ENCODE assay signal across 18 cellular contexts in genomic region chr19:45764487-45764886, GRCh38. TPM values are rescaled to one million over a fixed set of nuclear protein-coding genes. Genes with fewer than 3 reads are reported as not detected.
A peak's percentile ranks its signal among the peaks of the same experiment; 100 is the strongest.
DNase-seq lines count a peak whose midpoint lies in the region; ATAC-seq and TF ChIP-seq lines count a peak whose summit lies in the region.
"Had no signal": no experiment of that assay in that cellular context is flagged by ENCODE, and none has a peak within 500 bp of the region (broad histone marks: within the 10 kb centered on the region; RNA-seq: fewer than 3 reads in every experiment).

No MANE protein-coding gene starts in this region.

- CTCF ChIA-PET in HCT116 (lab: Charles Lee): interaction anchor here (1.1 kb wide), 1 partner anchor 14 kb away, joined by 4 read pairs; no protein-coding TSS in a partner anchor

- H3K4me1 ChIP-seq in HCT116 (ENCODE audit: control insufficient read depth in 1 of 2, insufficient read depth in 2 of 2, low read length in 2 of 2): peaks cover 6 to 35% of the 10 kb centered on the region in 2 experiments; a peak in 3 of 4 replicates
- H3K4me1 ChIP-seq in thoracic aorta (ENCODE audit: control insufficient read depth in 1 of 2, low read depth in 2 of 2): peaks cover 31 to 41% of the 10 kb centered on the region in 2 donors

- POLR2A ChIA-PET in HCT116 (lab: Charles Lee): no interaction called here

- H3K36me3 ChIP-seq in HCT116 (ENCODE audit: control insufficient read depth in 1 of 2, insufficient read depth in 2 of 2, low read length in 2 of 2) (no peaks in the 10 kb centered on the region), thoracic aorta (no peaks in the 10 kb centered on the region)

- H3K4me3 Mint-ChIP-seq in nephron: peak overlapping the region; percentile 79 to 86 (median 83)
- H3K4me3 Mint-ChIP-seq in activated T-helper 17 cell treated with anti-CD3 and anti-CD28 coated beads, Interleukin-2, amount 50 U/mL, for 72 hours: no peak overlapping the region
- H3K4me3 Mint-ChIP-seq: activated naive CD8-positive, alpha-beta T cell treated with anti-CD3 and anti-CD28 coated beads for 36 hours had no signal

- no peaks in the 10 kb centered on the region for H3K27me3 ChIP-seq in HCT116 (ENCODE audit: insufficient read depth, low read length)
- no peaks in the 10 kb centered on the region for H3K27me3 ChIP-seq in thoracic aorta (replicated peaks; ENCODE audit: insufficient read depth)

- H2AFZ ChIP-seq in HCT116 (ENCODE audit: low read depth, low read length, poor library complexity, severe bottlenecking): no peak overlapping the region

- peak overlapping the region; percentile 85 to 96 (median 86) for H3K27ac Mint-ChIP-seq in nephron
- no peak overlapping the region for H3K27ac Mint-ChIP-seq in activated T-helper 17 cell treated with anti-CD3 and anti-CD28 coated beads, Interleukin-2, amount 50 U/mL, for 72 hours
- H3K27ac Mint-ChIP-seq: activated naive CD8-positive, alpha-beta T cell treated with anti-CD3 and anti-CD28 coated beads for 36 hours had no signal

- H3K4me1 Mint-ChIP-seq in nephron: peaks cover 10% of the 10 kb centered on the region
- no peaks in the 10 kb centered on the region for H3K4me1 Mint-ChIP-seq in activated T-helper 17 cell treated with anti-CD3 and anti-CD28 coated beads, Interleukin-2, amount 50 U/mL, for 72 hours

- H3K9ac ChIP-seq in HCT116 (ENCODE audit: low read length): no peak overlapping the region

- TF ChIP-seq RAD21 in HCT116 (IDR thresholded peaks at IDR 0.05; ENCODE audit: low read depth): no peak

- no peak overlapping the region for H3K4me2 ChIP-seq in HCT116 (ENCODE audit: low read length)

- no peaks in the 10 kb centered on the region for H3K79me2 ChIP-seq in HCT116 (ENCODE audit: insufficient read depth, low read length)

- no peaks in the 10 kb centered on the region for H3K36me3 Mint-ChIP-seq in nephron (ENCODE audit: low read depth)
- peaks cover 6% of the 10 kb centered on the region for H3K36me3 Mint-ChIP-seq in activated T-helper 17 cell treated with anti-CD3 and anti-CD28 coated beads, Interleukin-2, amount 50 U/mL, for 72 hours (ENCODE audit: low read depth)
- H3K36me3 Mint-ChIP-seq: activated naive CD8-positive, alpha-beta T cell treated with anti-CD3 and anti-CD28 coated beads for 36 hours had no signal

- TF ChIP-seq POLR2A in HCT116 (IDR thresholded peaks at IDR 0.05; ENCODE audit: borderline replicate concordance, extremely low read depth, insufficient read depth, insufficient read length): no peak

- RAD21 ChIA-PET in HCT116 (lab: Charles Lee; ENCODE audit: low non-redundant PET in 1 of 2, low total read pairs in 2 of 2, uncharacterized antibody in 2 of 2, unreplicated experiment in 2 of 2): no interaction called here

- ATAC-seq in HCT116 (no peak), thoracic aorta (ENCODE audit: insufficient number of reproducible peaks, low FRiP score, low read depth) (no peak), HG03045 (IDR thresholded peaks at IDR 0.05; ENCODE audit: unreplicated experiment) (no peak)
- no peak for ATAC-seq in activated T-helper 17 cell treated with anti-CD3 and anti-CD28 coated beads, Interleukin-2, amount 50 U/mL, for 72 hours (replicated peaks)

- intact Hi-C loops in HCT116 (cut with micrococcal nuclease): no loop called here

- no peaks in the 10 kb centered on the region for H3K9me3 Mint-ChIP-seq in nephron
- H3K9me3 Mint-ChIP-seq in activated T-helper 17 cell treated with anti-CD3 and anti-CD28 coated beads, Interleukin-2, amount 50 U/mL, for 72 hours: no peaks in the 10 kb centered on the region
- H3K9me3 Mint-ChIP-seq: activated naive CD8-positive, alpha-beta T cell treated with anti-CD3 and anti-CD28 coated beads for 36 hours had no signal

- BruUV-seq in HCT116 (replicated peaks; lab: Mats Ljungman, UMichigan): no TSS peak

- H3K27ac ChIP-seq in HCT116 (ENCODE audit: low read depth, low read length): no peak overlapping the region
- peak overlapping the region; percentile 94 to 98 for H3K27ac ChIP-seq in thoracic aorta
- H3K27ac ChIP-seq: C4-2B had no signal

- H3K4me3 ChIP-seq in HCT116 (replicated peaks in 1 of 2; ENCODE audit: low read depth in 1 of 2, low read length in 2 of 2): no peak overlapping the region
- peak overlapping the region; percentile 53 for H3K4me3 ChIP-seq in thoracic aorta

- no peaks in the 10 kb centered on the region for H3K9me2 ChIP-seq in HCT116 (ENCODE audit: insufficient read depth)

- no peaks in the 10 kb centered on the region for H4K20me1 ChIP-seq in HCT116 (ENCODE audit: insufficient read depth)

- no peak for TF ChIP-seq CTCF in HCT116 (IDR thresholded peaks at IDR 0.05 in 2 of 3, conservative IDR thresholded peaks at IDR 0.05 in 1 of 3; ENCODE audit: borderline replicate concordance in 1 of 3, insufficient read depth in 1 of 3, low read depth in 2 of 3, low read length in 2 of 3)
- TF ChIP-seq CTCF in nephron (IDR thresholded peaks at IDR 0.05; ENCODE audit: unreplicated experiment in 3 of 3): no peak
- no peak for TF ChIP-seq CTCF in thoracic aorta (IDR thresholded peaks at IDR 0.05)

- peaks cover 4% of the 10 kb centered on the region for H3K27me3 Mint-ChIP-seq in nephron (ENCODE audit: low read depth)
- H3K27me3 Mint-ChIP-seq in activated T-helper 17 cell treated with anti-CD3 and anti-CD28 coated beads, Interleukin-2, amount 50 U/mL, for 72 hours: no peaks in the 10 kb centered on the region

- H3K9me3 ChIP-seq in HCT116 (ENCODE audit: control insufficient read depth in 1 of 2, insufficient read depth in 1 of 2, low read depth in 1 of 2, low read length in 2 of 2): no peaks in the 10 kb centered on the region
- no peaks in the 10 kb centered on the region for H3K9me3 ChIP-seq in thoracic aorta

- no peak for DNase-seq in HCT116 (ENCODE audit: low read depth, low spot score)
- DNase-seq in ecto neural progenitor cell (ENCODE audit: low spot score): peak; percentile 48
- DNase-seq in thoracic aorta (ENCODE audit: low spot score): no peak
- DNase-seq in iPS-NIHi7 (ENCODE audit: extremely low spot score): no peak
- DNase-seq: activated CD8-positive, alpha-beta memory T cell treated with anti-CD3 and anti-CD28 coated beads, Interleukin-2, amount 50 U/mL, for 48 hours; activated naive CD8-positive, alpha-beta T cell treated with anti-CD3 and anti-CD28 coated beads for 36 hours; erythroblast; hippocampal formation; KBM-7; NCI-H1417; NCI-H510A had no signal

TF ChIP-seq in HCT116, 20 proteins besides CTCF, POLR2A, EP300 and RAD21:
- TF ChIP-seq MAX (IDR thresholded peaks at IDR 0.05) (no peak), POLR2AphosphoS5 (IDR thresholded peaks at IDR 0.05; ENCODE audit: low read depth, low read length) (0 out of 2 replicates have a peak, but pooled peaks have one; percentile 11)

RNA-seq across cellular contexts. Expression of gene SIX5, which starts 4.6 kb away (rescaled TPM):
- total RNA-seq in HCT116 (2021; ENCODE audit: unreplicated experiment) (18.3 TPM), thoracic aorta (10 to 100 TPM; 15.0 to 29.9 TPM)
- 9.5 and 11.1 TPM in 2 replicates for polyA plus RNA-seq in HCT116 (2012)
- total RNA-seq in activated T-helper 17 cell treated with anti-CD3 and anti-CD28 coated beads, Interleukin-2, amount 50 U/mL, for 72 hours: 1 to 10 TPM; 1.2 to 2.4 TPM

RNA-seq across cellular contexts. Expression of gene DMPK, which starts 17.8 kb away (rescaled TPM):
- total RNA-seq in HCT116 (2021; ENCODE audit: unreplicated experiment): 52.5 TPM
- polyA plus RNA-seq in HCT116 (2012): 38.1 and 47.9 TPM in 2 replicates
- 100 to 1,000 TPM; 212 to 227 TPM for total RNA-seq in thoracic aorta
- total RNA-seq in activated T-helper 17 cell treated with anti-CD3 and anti-CD28 coated beads, Interleukin-2, amount 50 U/mL, for 72 hours: 10 to 100 TPM; 18.1 to 24.6 TPM

RNA-seq across cellular contexts. Expression of gene DMWD, which starts 28.2 kb away (rescaled TPM):
- 56.8 TPM for total RNA-seq in HCT116 (2021; ENCODE audit: unreplicated experiment)
- 28.1 and 28.5 TPM in 2 replicates for polyA plus RNA-seq in HCT116 (2012)
- 10 to 100 TPM; 79.1 to 91.1 TPM for total RNA-seq in thoracic aorta
- 10 to 100 TPM; 33.1 to 38.9 TPM for total RNA-seq in activated T-helper 17 cell treated with anti-CD3 and anti-CD28 coated beads, Interleukin-2, amount 50 U/mL, for 72 hours

RNA-seq across cellular contexts. Expression of gene MEIOSIN, which starts 31.2 kb away (rescaled TPM):
- 2.1 TPM for total RNA-seq in HCT116 (2021; ENCODE audit: unreplicated experiment)
- 0.86 and 1.2 TPM in 2 replicates for polyA plus RNA-seq in HCT116 (2012)
- not detected for total RNA-seq in thoracic aorta
- under 1 TPM in 1 of 2 donors, not detected in 1; 0.37 TPM for total RNA-seq in activated T-helper 17 cell treated with anti-CD3 and anti-CD28 coated beads, Interleukin-2, amount 50 U/mL, for 72 hours
- total RNA-seq: H4; liver; T-helper 1 cell treated with Interleukin-12 subunit alpha and Interleukin-12 subunit beta and Interleukin-4 antibody, amounts not matched to agents 30 ng/mL and 1 ng/mL, for 36 hours had no signal
- polyA plus RNA-seq: liver had no signal

RNA-seq across cellular contexts. Expression of gene FBXO46, which starts 33.8 kb away (rescaled TPM):
- 31.7 TPM for total RNA-seq in HCT116 (2021; ENCODE audit: unreplicated experiment)
- polyA plus RNA-seq in HCT116 (2012): 11.7 and 16.2 TPM in 2 replicates
- total RNA-seq in thoracic aorta: 10 to 100 TPM in 1 of 2 donors, 1 to 10 TPM in 1; 9.9 to 15.0 TPM
- total RNA-seq in activated T-helper 17 cell treated with anti-CD3 and anti-CD28 coated beads, Interleukin-2, amount 50 U/mL, for 72 hours: 10 to 100 TPM; 39.4 to 44.3 TPM
